In genomic region chr1:116113615-116114014, GRCh38 we compare ENCODE assay signal across 19 cellular contexts. TPM values are rescaled to one million over a fixed set of nuclear protein-coding genes. Genes with fewer than 3 reads are reported as not detected.
"Had no signal": no experiment of that assay in that cellular context is flagged by ENCODE, and none has a peak within 500 bp of the region (broad histone marks: within the 10 kb centered on the region; RNA-seq: fewer than 3 reads in every experiment).

No MANE protein-coding gene starts in this region.

- H3K4me3 Mint-ChIP-seq: activated naive CD4-positive, alpha-beta T cell treated with anti-CD3 and anti-CD28 coated beads for 36 hours; activated T-cell treated with anti-CD3 and anti-CD28 coated beads, Interleukin-2, amount 50 U/mL, for 4 hours; brain; effector memory CD8-positive, alpha-beta T cell; naive thymus-derived CD8-positive, alpha-beta T cell; T-helper 2 cell treated with Interferon-gamma antibody and Interleukin-4, amounts not matched to agents 5 μg/mL and 100 μg/mL, for 36 hours; WTC11 had no signal

- H3K9me3 Mint-ChIP-seq: activated naive CD4-positive, alpha-beta T cell treated with anti-CD3 and anti-CD28 coated beads for 36 hours; activated T-cell treated with anti-CD3 and anti-CD28 coated beads, Interleukin-2, amount 50 U/mL, for 4 hours; brain; effector memory CD8-positive, alpha-beta T cell; naive thymus-derived CD8-positive, alpha-beta T cell; T-helper 2 cell treated with Interferon-gamma antibody and Interleukin-4, amounts not matched to agents 5 μg/mL and 100 μg/mL, for 36 hours; WTC11 had no signal

- H3K36me3 Mint-ChIP-seq: brain; naive thymus-derived CD8-positive, alpha-beta T cell; WTC11 had no signal

- H3K27me3 Mint-ChIP-seq: brain had no signal

- H3K4me1 Mint-ChIP-seq: naive thymus-derived CD8-positive, alpha-beta T cell had no signal

- H3K27me3 ChIP-seq: transverse colon had no signal

- H3K4me3 ChIP-seq: transverse colon had no signal

- H3K27ac Mint-ChIP-seq: activated naive CD4-positive, alpha-beta T cell treated with anti-CD3 and anti-CD28 coated beads for 36 hours; brain; effector memory CD8-positive, alpha-beta T cell; naive thymus-derived CD8-positive, alpha-beta T cell; T-helper 2 cell treated with Interferon-gamma antibody and Interleukin-4, amounts not matched to agents 5 μg/mL and 100 μg/mL, for 36 hours; WTC11 had no signal

- DNase-seq: activated CD4-positive, alpha-beta T cell treated with anti-CD3 and anti-CD28 coated beads for 4 hours; activated CD8-positive, alpha-beta memory T cell treated with anti-CD3 and anti-CD28 coated beads, Interleukin-2, amount 50 U/mL, for 4 hours; activated naive CD4-positive, alpha-beta T cell treated with anti-CD3 and anti-CD28 coated beads for 36 hours; activated T-cell treated with anti-CD3 and anti-CD28 coated beads, Interleukin-2, amount 50 U/mL, for 4 hours; anterior cingulate cortex; caudate nucleus; effector memory CD8-positive, alpha-beta T cell; foreskin fibroblast; hippocampal formation; naive thymus-derived CD8-positive, alpha-beta T cell; stimulated activated CD8-positive, alpha-beta memory T cell treated with anti-CD3 and anti-CD28 coated beads, Interleukin-4, amount 100 ng/mL, for 48 hours; stimulated activated naive CD4-positive, alpha-beta T cell; transverse colon had no signal

- ATAC-seq: activated T-cell treated with anti-CD3 and anti-CD28 coated beads, Interleukin-2, amount 50 U/mL, for 4 hours; effector memory CD8-positive, alpha-beta T cell; naive thymus-derived CD8-positive, alpha-beta T cell; WTC11 had no signal

- H3K36me3 ChIP-seq: transverse colon had no signal

RNA-seq across cellular contexts. Expression of gene MAB21L3, which starts 2.4 kb away (rescaled TPM):
- total RNA-seq: activated naive CD4-positive, alpha-beta T cell treated with anti-CD3 and anti-CD28 coated beads for 36 hours; activated T-cell treated with anti-CD3 and anti-CD28 coated beads, Interleukin-2, amount 50 U/mL, for 4 hours; dermis microvascular lymphatic vessel endothelial cell; naive thymus-derived CD8-positive, alpha-beta T cell; osteocyte; pulmonary artery endothelial cell; WTC11 had no signal
- polyA plus RNA-seq: naive thymus-derived CD8-positive, alpha-beta T cell had no signal
